24 cellular contexts compared by ENCODE assay signal in the genomic region with DNA sequence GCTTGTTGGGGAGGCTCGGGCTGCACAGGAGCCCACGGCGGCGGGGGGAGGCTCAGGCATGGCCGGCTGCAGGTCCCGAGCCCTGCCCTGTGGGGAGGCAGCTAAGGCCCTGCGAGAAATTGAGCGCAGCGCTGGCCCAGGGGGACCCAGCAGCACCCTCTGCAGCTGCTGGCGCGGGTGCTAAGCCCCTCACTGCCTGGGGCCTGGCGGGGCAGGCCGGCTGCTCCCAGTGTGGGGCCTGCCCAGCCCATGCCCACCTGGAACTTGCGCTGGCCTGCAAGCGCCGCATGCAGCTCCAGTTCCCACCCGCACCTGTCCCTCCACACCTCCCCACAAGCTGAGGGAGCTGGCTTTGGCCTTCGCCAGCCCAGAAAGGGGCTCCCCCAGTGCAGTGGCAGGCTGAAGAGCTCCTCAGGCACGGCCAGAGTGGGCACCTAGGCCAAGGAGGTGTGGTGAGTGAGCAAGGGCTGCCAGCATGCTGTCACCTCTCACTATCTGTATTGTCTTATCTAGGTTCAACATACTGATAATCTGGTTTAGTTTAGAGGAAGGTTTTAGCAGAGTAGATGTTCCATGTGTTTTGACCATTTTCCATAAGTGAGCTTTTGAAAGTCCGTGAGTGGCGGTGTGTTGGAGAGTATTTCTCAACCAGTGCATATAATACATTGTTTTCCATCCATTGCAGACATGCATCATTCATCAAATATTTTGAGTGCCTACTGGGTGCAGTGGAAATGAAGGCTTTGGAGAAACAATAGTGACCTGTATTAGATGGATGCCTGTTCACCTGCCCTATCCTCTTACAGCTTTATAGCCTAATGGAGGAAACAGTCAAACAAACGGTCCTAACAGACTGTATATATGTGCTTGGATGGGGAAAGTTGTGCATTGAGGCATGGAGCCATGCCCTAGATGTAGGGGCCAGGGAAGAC.
"Had no signal": no experiment of that assay in that cellular context is flagged by ENCODE, and none has a peak within 500 bp of the region (broad histone marks: within the 10 kb centered on the region; RNA-seq: fewer than 3 reads in every experiment).

No MANE protein-coding gene starts in this region.

- H3K36me3 ChIP-seq: ascending aorta, cardiac muscle cell, colonic mucosa, gastrocnemius medialis, neural progenitor cell, right atrium auricular region, thoracic aorta had no signal

- ATAC-seq: gastrocnemius medialis, left colon, natural killer cell had no signal

- H3K9me3 ChIP-seq: ascending aorta, colonic mucosa, gastrocnemius medialis, right atrium auricular region, thoracic aorta had no signal

- H3K4me3 ChIP-seq: ascending aorta, cardiac muscle cell, colonic mucosa, dorsolateral prefrontal cortex, gastrocnemius medialis, lung, neural progenitor cell, right atrium auricular region, thoracic aorta had no signal

- H3K4me1 ChIP-seq: ascending aorta, colonic mucosa, gastrocnemius medialis, neural progenitor cell, right atrium auricular region had no signal

- DNase-seq: activated CD4-positive, alpha-beta T cell treated with anti-CD3 and anti-CD28 coated beads for 4 hours; activated CD4-positive, alpha-beta T cell treated with anti-CD3 and anti-CD28 coated beads, Interleukin-2, amount 50 U/mL, for 4 hours; activated CD4-positive, CD25-positive, alpha-beta regulatory T cell; activated effector memory CD4-positive, alpha-beta T cell treated with Interleukin-2 at 50 U/mL for 16 hours; activated naive CD4-positive, alpha-beta T cell treated with Interleukin-2 at 50 U/mL for 16 hours; activated T-cell treated with anti-CD3 and anti-CD28 coated beads for 4 hours; cerebellar nuclear complex; colonic mucosa; dorsolateral prefrontal cortex; effector memory CD4-positive, alpha-beta T cell; gastrocnemius medialis; glutamatergic neuron; left colon; mesendoderm; natural killer cell; stimulated activated CD4-positive, alpha-beta T cell treated with anti-CD3 and anti-CD28 coated beads, Interleukin-15, amount 100 ng/mL, for 24 hours; stimulated activated CD4-positive, alpha-beta T cell treated with anti-CD3 and anti-CD28 coated beads, Interleukin-2, amount 100 ng/mL, for 24 hours; stimulated activated naive CD4-positive, alpha-beta T cell treated with Interleukin-2 at 50 U/mL for 16 hours had no signal

- H3K27ac ChIP-seq: ascending aorta, cardiac muscle cell, colonic mucosa, dorsolateral prefrontal cortex, gastrocnemius medialis, neural progenitor cell, right atrium auricular region, thoracic aorta had no signal

- H3K27me3 ChIP-seq: ascending aorta, cardiac muscle cell, colonic mucosa, dorsolateral prefrontal cortex, gastrocnemius medialis, neural progenitor cell, right atrium auricular region had no signal
